ENCODE assay signal across 22 cellular contexts in genomic region chr6:17850281-17850680, GRCh38.
"Had no signal": no experiment of that assay in that cellular context is flagged by ENCODE, and none has a peak within 500 bp of the region (broad histone marks: within the 10 kb centered on the region; RNA-seq: fewer than 3 reads in every experiment).

No MANE protein-coding gene starts in this region.

- H3K27ac ChIP-seq: RWPE1, WERI-Rb-1 had no signal

- FAIRE-seq: astrocyte had no signal

- ATAC-seq: activated CD8-positive, alpha-beta T cell treated with anti-CD3 and anti-CD28 coated beads, Interleukin-2, amount 10 ng/mL, durations not matched to agents 7 days and 5 days had no signal

- H3K9me3 ChIP-seq: Peyer's patch had no signal

- H3K4me3 ChIP-seq: Peyer's patch had no signal

- H3K27me3 ChIP-seq: Peyer's patch had no signal

- DNase-seq: activated CD4-positive, alpha-beta T cell treated with anti-CD3 and anti-CD28 coated beads for 48 hours; activated CD4-positive, alpha-beta T cell treated with anti-CD3 and anti-CD28 coated beads, Interleukin-2, amount 50 U/mL, for 4 hours; activated CD8-positive, alpha-beta memory T cell treated with anti-CD3 and anti-CD28 coated beads, Interleukin-2, amount 50 U/mL, for 48 hours; activated CD8-positive, alpha-beta T cell treated with anti-CD3 and anti-CD28 coated beads, Interleukin-2, amount 10 ng/mL, durations not matched to agents 7 days and 5 days; activated T-cell treated with anti-CD3 and anti-CD28 coated beads, Interleukin-2, amount 50 U/mL, for 1 hour; KBM-7; NCI-H1048; NCI-H146; NCI-H187 treated with DMSO at 0.1 percent for 48 hours; NCI-H2171; NCI-H2227 treated with DMSO at 0.1 percent for 48 hours; NCI-H446 treated with DMSO at 0.1 percent for 48 hours; NCI-H524 treated with DMSO at 0.1 percent for 48 hours; NCI-H774; NK-92 treated with Interleukin-12 subunit alpha and Interleukin-12 subunit beta, amount 100 ng/mL, for 24 hours; OCI-M1; Peyer's patch; Right ventricle myocardium superior; T-helper 1 cell; WERI-Rb-1 had no signal

- H3K4me1 ChIP-seq: Peyer's patch had no signal

- H3K36me3 ChIP-seq: WERI-Rb-1 had no signal
